Comparison of ENCODE assay signal across 10 cellular contexts in the genomic region with DNA sequence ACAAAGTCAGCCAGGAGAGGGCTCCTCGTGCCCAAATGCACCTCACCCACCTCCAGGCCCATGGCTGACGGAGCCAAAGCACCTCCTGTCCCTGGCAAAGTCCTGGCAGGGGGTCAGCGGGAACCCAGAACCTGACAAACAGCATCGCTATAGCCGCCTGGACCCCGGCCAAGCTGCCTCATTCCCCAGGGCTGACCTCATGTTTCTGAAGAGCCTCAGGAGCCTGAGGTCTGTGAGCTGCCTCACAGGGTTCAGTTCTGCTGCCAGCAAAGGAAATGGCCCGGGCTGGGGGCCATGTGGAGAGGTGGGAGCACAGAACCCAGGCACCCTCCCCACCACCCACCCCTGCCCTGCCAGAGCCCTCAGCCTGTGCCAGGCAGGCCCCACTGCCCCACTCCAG. TPM values are rescaled to one million over a fixed set of nuclear protein-coding genes. Genes with fewer than 3 reads are reported as not detected.
A peak's percentile ranks its signal among the peaks of the same experiment; 100 is the strongest.
DNase-seq lines count a peak whose midpoint lies in the region; ATAC-seq and TF ChIP-seq lines count a peak whose summit lies in the region.
"Had no signal": no experiment of that assay in that cellular context is flagged by ENCODE, and none has a peak within 500 bp of the region (broad histone marks: within the 10 kb centered on the region; RNA-seq: fewer than 3 reads in every experiment).

No MANE protein-coding gene starts in this region.

- H3K9me3 Mint-ChIP-seq in naive thymus-derived CD4-positive, alpha-beta T cell = peaks cover 0 to 1% (median 0%) of the 10 kb centered on the region in 11 donors
- H3K9me3 Mint-ChIP-seq: stimulated activated naive CD8-positive, alpha-beta T cell treated with anti-CD3 and anti-CD28 coated beads, Interleukin-15, amount 100 ng/mL, for 72 hours had no signal

- H3K9me3 ChIP-seq in tibial artery = no peaks in the 10 kb centered on the region
- H3K9me3 ChIP-seq in naive thymus-derived CD4-positive, alpha-beta T cell (ENCODE audit: control insufficient read depth in 2 of 3, low read length in 3 of 3) = no peaks in the 10 kb centered on the region

- no peak for TF ChIP-seq CTCF in tibial artery (IDR thresholded peaks at IDR 0.05)

- no peaks in the 10 kb centered on the region for H3K27me3 ChIP-seq in tibial artery
- no peaks in the 10 kb centered on the region for H3K27me3 ChIP-seq in naive thymus-derived CD4-positive, alpha-beta T cell (ENCODE audit: control insufficient read depth in 2 of 2, insufficient read depth in 2 of 2, low read length in 2 of 2)

- intact Hi-C loops in tibial artery (cut with DNase I; ENCODE audit: low total_unique reads) = no loop called here
- intact Hi-C loops in naive thymus-derived CD4-positive, alpha-beta T cell (cut with micrococcal nuclease) = loop anchor here in 1 of 2 donors (5.0 kb wide), 1 partner anchor 458 kb away; no protein-coding TSS in a partner anchor

- H3K4me3 ChIP-seq in tibial artery = no peak overlapping the region
- no peak overlapping the region for H3K4me3 ChIP-seq in naive thymus-derived CD4-positive, alpha-beta T cell (ENCODE audit: low read length)

- H3K27ac Mint-ChIP-seq in naive thymus-derived CD4-positive, alpha-beta T cell = no peak overlapping the region
- H3K27ac Mint-ChIP-seq: stimulated activated naive CD8-positive, alpha-beta T cell treated with anti-CD3 and anti-CD28 coated beads, Interleukin-15, amount 100 ng/mL, for 72 hours had no signal

- H3K27ac ChIP-seq in tibial artery = peak overlapping the region; percentile 67 to 74
- no peak overlapping the region for H3K27ac ChIP-seq in naive thymus-derived CD4-positive, alpha-beta T cell (ENCODE audit: low read depth, low read length)

- CTCF ChIA-PET in naive thymus-derived CD4-positive, alpha-beta T cell (lab: Charles Lee) = no interaction called here

- H3K4me1 ChIP-seq in tibial artery = peaks cover 0 to 53% (median 42%) of the 10 kb centered on the region in 4 donors
- no peaks in the 10 kb centered on the region for H3K4me1 ChIP-seq in naive thymus-derived CD4-positive, alpha-beta T cell (ENCODE audit: control insufficient read depth in 2 of 2, insufficient read depth in 2 of 2, low read length in 2 of 2)

- H3K36me3 Mint-ChIP-seq in naive thymus-derived CD4-positive, alpha-beta T cell = no peaks in the 10 kb centered on the region

- H3K27me3 Mint-ChIP-seq in naive thymus-derived CD4-positive, alpha-beta T cell = peaks cover 0 to 22% (median 0%) of the 10 kb centered on the region in 5 donors

- H3K4me3 Mint-ChIP-seq in naive thymus-derived CD4-positive, alpha-beta T cell = no peak overlapping the region
- H3K4me3 Mint-ChIP-seq: stimulated activated naive CD8-positive, alpha-beta T cell treated with anti-CD3 and anti-CD28 coated beads, Interleukin-15, amount 100 ng/mL, for 72 hours had no signal

- no peaks in the 10 kb centered on the region for H3K36me3 ChIP-seq in tibial artery
- H3K36me3 ChIP-seq in naive thymus-derived CD4-positive, alpha-beta T cell (ENCODE audit: control insufficient read depth in 2 of 3, insufficient read depth in 3 of 3, low read length in 3 of 3) = no peaks in the 10 kb centered on the region

- ATAC-seq in GM18517 (IDR thresholded peaks at IDR 0.05; ENCODE audit: unreplicated experiment) = no peak
- ATAC-seq in naive thymus-derived CD4-positive, alpha-beta T cell = no peak
- no peak for ATAC-seq in GM18502 (IDR thresholded peaks at IDR 0.05; ENCODE audit: poor library complexity, unreplicated experiment)
- ATAC-seq: stimulated activated naive CD8-positive, alpha-beta T cell treated with anti-CD3 and anti-CD28 coated beads, Interleukin-15, amount 100 ng/mL, for 72 hours had no signal

- POLR2A ChIA-PET in naive thymus-derived CD4-positive, alpha-beta T cell (lab: Charles Lee) = no interaction called here

- H3K4me1 Mint-ChIP-seq in naive thymus-derived CD4-positive, alpha-beta T cell = peaks cover 0 to 6% (median 5%) of the 10 kb centered on the region in 7 donors

- DNase-seq in NCI-H1417 (lab: John Stamatoyannopoulos, UW) (peak in 2 of 3 experiments; percentile 26 to 63), NCI-H1417 treated with DMSO at 0.1 percent for 48 hours (lab: John Stamatoyannopoulos, UW) (no peak), hepatic stellate cell (ENCODE audit: low spot score) (peak; percentile 80), tibial artery (peak; percentile 56 to 89)
- peak; percentile 45 for DNase-seq in activated CD8-positive, alpha-beta memory T cell treated with anti-CD3 and anti-CD28 coated beads, Interleukin-2, amount 50 U/mL, for 48 hours
- no peak for DNase-seq in naive thymus-derived CD4-positive, alpha-beta T cell
- DNase-seq: stimulated activated naive CD8-positive, alpha-beta T cell treated with anti-CD3 and anti-CD28 coated beads, Interleukin-15, amount 100 ng/mL, for 72 hours; T-helper 9 cell had no signal

RNA-seq across cellular contexts. Expression of gene NANOS1, which starts 4.2 kb away (rescaled TPM):
- total RNA-seq in naive thymus-derived CD4-positive, alpha-beta T cell = under 1 TPM in 4 of 5 experiments, not detected in 1; 0.10 to 0.45 (median 0.22) TPM
- not detected for polyA plus RNA-seq in naive thymus-derived CD4-positive, alpha-beta T cell

RNA-seq across cellular contexts. Expression of gene EIF3A, which starts 55.3 kb away (rescaled TPM):
- total RNA-seq in naive thymus-derived CD4-positive, alpha-beta T cell = 100 to 1,000 TPM in 2 of 5 experiments, 10 to 100 TPM in 3; 87.8 to 137 (median 96.0) TPM
- polyA plus RNA-seq in naive thymus-derived CD4-positive, alpha-beta T cell = 10 to 100 TPM; 40.5 to 60.8 TPM

Comparison
In these comparisons a context has a peak if more than half of its experiments do, and no peak if none do; other contexts are left out.
1. DNase-seq: peak in NCI-H1417 (2 of 3), activated CD8-positive, alpha-beta memory T cell treated with anti-CD3 and anti-CD28 coated beads, Interleukin-2, amount 50 U/mL, for 48 hours (single experiment), hepatic stellate cell (single experiment) and tibial artery (2 of 2); none in NCI-H1417 treated with DMSO at 0.1 percent for 48 hours (single experiment) and naive thymus-derived CD4-positive, alpha-beta T cell (0 of 9).